In the genomic region with DNA sequence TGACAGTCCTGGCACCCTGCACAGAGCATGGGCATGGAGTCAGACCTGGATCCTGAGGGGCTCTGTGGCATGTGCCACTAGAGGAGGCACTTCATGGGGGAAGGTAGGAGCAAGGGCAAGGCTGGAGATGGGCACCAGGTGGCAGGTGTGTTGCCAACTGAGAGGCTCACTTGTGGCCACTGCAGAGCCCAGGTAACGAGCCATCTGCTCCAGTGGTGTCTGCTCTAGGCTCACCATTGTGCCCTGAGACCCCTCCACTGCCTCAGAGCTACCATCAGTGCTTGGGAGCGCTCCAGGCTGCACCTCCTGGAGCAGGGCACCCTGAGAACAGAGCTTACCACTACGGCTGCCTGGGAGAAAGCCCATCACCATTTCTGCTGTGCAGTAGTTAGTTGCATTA, we compare ENCODE assay signal across 8 cellular contexts. TPM values are rescaled to one million over a fixed set of nuclear protein-coding genes. Genes with fewer than 3 reads are reported as not detected.
A peak's percentile ranks its signal among the peaks of the same experiment; 100 is the strongest.
DNase-seq lines count a peak whose midpoint lies in the region; ATAC-seq and TF ChIP-seq lines count a peak whose summit lies in the region.

No MANE protein-coding gene starts in this region.

- H3K9me3 Mint-ChIP-seq in immature natural killer cell: no peaks in the 10 kb centered on the region

- H3K4me1 Mint-ChIP-seq in immature natural killer cell: peaks cover 14 to 25% of the 10 kb centered on the region in 2 donors

- no peak for TF ChIP-seq EP300 in transverse colon (IDR thresholded peaks at IDR 0.05; ENCODE audit: low read depth)

- peaks cover 5 to 19% (median 13%) of the 10 kb centered on the region in 3 donors for H3K36me3 Mint-ChIP-seq in immature natural killer cell

- H3K27me3 ChIP-seq in cardiac muscle cell (no peaks in the 10 kb centered on the region), WERI-Rb-1 (ENCODE audit: insufficient read depth, low read depth, severe bottlenecking) (no peaks in the 10 kb centered on the region), transverse colon (no peaks in the 10 kb centered on the region), adrenal gland (no peaks in the 10 kb centered on the region)

- no peaks in the 10 kb centered on the region for H3K9me3 ChIP-seq in cardiac muscle cell (ENCODE audit: low read depth)
- H3K9me3 ChIP-seq in WERI-Rb-1 (ENCODE audit: severe bottlenecking): no peaks in the 10 kb centered on the region
- no peaks in the 10 kb centered on the region for H3K9me3 ChIP-seq in transverse colon
- H3K9me3 ChIP-seq in adrenal gland (replicated peaks in 1 of 3): no peaks in the 10 kb centered on the region

- no peak for ATAC-seq in Right ventricle myocardium superior (ENCODE audit: poor library complexity)
- ATAC-seq in GM21515 (IDR thresholded peaks at IDR 0.05; ENCODE audit: unreplicated experiment): no peak
- no peak for ATAC-seq in HG02938 (IDR thresholded peaks at IDR 0.05; ENCODE audit: unreplicated experiment)

- H3K4me3 Mint-ChIP-seq in immature natural killer cell: peak overlapping the region in 4 of 5 donors; percentile 7 to 78 (median 66)

- H3K27me3 Mint-ChIP-seq in immature natural killer cell (ENCODE audit: low read depth in 3 of 3): peaks cover 0 to 6% (median 0%) of the 10 kb centered on the region in 3 donors

- peaks cover 21% of the 10 kb centered on the region for H3K36me3 ChIP-seq in cardiac muscle cell
- H3K36me3 ChIP-seq in WERI-Rb-1: peaks cover 29% of the 10 kb centered on the region
- H3K36me3 ChIP-seq in transverse colon: peaks cover 0 to 1% (median 0%) of the 10 kb centered on the region in 4 donors
- peaks cover 0 to 12% of the 10 kb centered on the region in 2 donors for H3K36me3 ChIP-seq in adrenal gland (replicated peaks in 1 of 2)

- H3K4me3 ChIP-seq in cardiac muscle cell: no peak overlapping the region
- peak overlapping the region; percentile 85; the same call in 1 of the 2 replicates for H3K4me3 ChIP-seq in WERI-Rb-1 (ENCODE audit: low read depth, low read length)
- H3K4me3 ChIP-seq in transverse colon: peak overlapping the region in 1 of 4 donors; percentile 91
- H3K4me3 ChIP-seq in adrenal gland: no peak overlapping the region

- no peak for DNase-seq in cardiac muscle cell (ENCODE audit: low read depth in 1 of 2, low spot score in 1 of 2)
- no peak for DNase-seq in Right ventricle myocardium superior
- DNase-seq in WERI-Rb-1: no peak
- no peak for DNase-seq in immature natural killer cell
- DNase-seq in transverse colon: no peak
- no peak for DNase-seq in adrenal gland

- H3K27ac ChIP-seq in cardiac muscle cell (peak overlapping the region; percentile 91), WERI-Rb-1 (no peak overlapping the region), transverse colon (peak overlapping the region; percentile 92 to 98 (median 94)), adrenal gland (peak overlapping the region in 2 of 5 donors; percentile 81 to 97)

- no peak for TF ChIP-seq POLR2A in transverse colon (IDR thresholded peaks at IDR 0.05)
- no peak for TF ChIP-seq POLR2A in adrenal gland (IDR thresholded peaks at IDR 0.05)

- 72% methylated on average over 3 of the region's 3 CpGs; no CpG with 5 or more reads in 1 of the 2 donors for WGBS in transverse colon (ENCODE audit: low coverage in 1 of 2), 2 donors
- 70 to 79% (median 73%) methylated on average over 2 to 3 of the region's 3 CpGs; no CpG with 5 or more reads in 1 of the 4 donors for WGBS in adrenal gland, 4 donors

- H3K4me1 ChIP-seq in cardiac muscle cell (ENCODE audit: low read depth): peaks cover 11% of the 10 kb centered on the region
- H3K4me1 ChIP-seq in transverse colon: peaks cover 11 to 30% (median 18%) of the 10 kb centered on the region in 4 donors
- peaks cover 21 to 34% of the 10 kb centered on the region in 2 donors for H3K4me1 ChIP-seq in adrenal gland (replicated peaks in 1 of 2)

- peak overlapping the region in 2 of 6 donors; percentile 29 to 48 for H3K27ac Mint-ChIP-seq in immature natural killer cell

- intact Hi-C loops in Right ventricle myocardium superior (cut with DNase I) (no loop called here), transverse colon (cut with DNase I; ENCODE audit: low total_unique reads) (no loop called here), adrenal gland (cut with DNase I) (loop anchor here in 1 of 2 donors (5.0 kb wide), 1 partner anchor 158 kb away; no protein-coding TSS in a partner anchor)

- in situ Hi-C loops in transverse colon (cut with MboI; ENCODE audit: low pct_ligation_motif_present in 1 of 4, low pct_unique_long_range_greater_than_20kb in 1 of 4, low sequenced_read_pairs in 3 of 4): no loop called here

- TF ChIP-seq CTCF in cardiac muscle cell (IDR thresholded peaks at IDR 0.05; ENCODE audit: low read depth, low read length): no peak
- TF ChIP-seq CTCF in WERI-Rb-1 (IDR thresholded peaks at IDR 0.05; ENCODE audit: low read depth, low read length): no peak
- TF ChIP-seq CTCF in transverse colon (IDR thresholded peaks at IDR 0.05): no peak
- no peak for TF ChIP-seq CTCF in adrenal gland (IDR thresholded peaks at IDR 0.05)

RNA-seq across cellular contexts. Expression of a gene that starts 1.3 kb away (rescaled TPM):
- total RNA-seq in cardiac muscle cell (30.3 and 35.8 TPM in 2 replicates), Right ventricle myocardium superior (39.2 TPM), transverse colon (10 to 100 TPM; 14.7 to 56.5 (median 17.1) TPM), adrenal gland (10 to 100 TPM; 20.0 to 65.6 (median 36.1) TPM)
- polyA plus RNA-seq in cardiac muscle cell (43.8 and 53.4 TPM in 2 replicates), immature natural killer cell (1 to 10 TPM in 1 of 3 donors, under 1 TPM in 2; 0.54 to 3.7 (median 0.79) TPM), adrenal gland (100 to 1,000 TPM in 1 of 3 donors, 10 to 100 TPM in 2; 15.5 to 109 (median 59.3) TPM)

RNA-seq across cellular contexts. Expression of a gene that starts 13.3 kb away (rescaled TPM):
- total RNA-seq in cardiac muscle cell: 55.7 and 71.9 TPM in 2 replicates
- 76.5 and 77.7 TPM in 2 replicates for polyA plus RNA-seq in cardiac muscle cell
- 21.9 TPM for total RNA-seq in Right ventricle myocardium superior
- polyA plus RNA-seq in immature natural killer cell: 10 to 100 TPM; 22.7 to 33.7 (median 27.6) TPM
- 10 to 100 TPM; 38.6 to 77.4 (median 46.5) TPM for total RNA-seq in transverse colon
- 10 to 100 TPM; 43.5 to 90.3 (median 66.8) TPM for total RNA-seq in adrenal gland
- polyA plus RNA-seq in adrenal gland: 100 to 1,000 TPM in 2 of 3 donors, 10 to 100 TPM in 1; 22.4 to 283 (median 168) TPM

RNA-seq across cellular contexts. Expression of a gene that starts 14.4 kb away (rescaled TPM):
- total RNA-seq in cardiac muscle cell: 252 and 373 TPM in 2 replicates
- polyA plus RNA-seq in cardiac muscle cell: 222 and 271 TPM in 2 replicates
- 32.7 TPM for total RNA-seq in Right ventricle myocardium superior
- 100 to 1,000 TPM in 1 of 3 donors, 10 to 100 TPM in 2; 90.4 to 111 (median 92.4) TPM for polyA plus RNA-seq in immature natural killer cell
- total RNA-seq in transverse colon: 100 to 1,000 TPM in 3 of 4 donors, 10 to 100 TPM in 1; 45.6 to 128 (median 106) TPM
- 100 to 1,000 TPM in 5 of 8 donors, 10 to 100 TPM in 3; 71.4 to 346 (median 130) TPM for total RNA-seq in adrenal gland
- 100 to 1,000 TPM in 1 of 3 donors, 10 to 100 TPM in 2; 63.3 to 128 (median 70.1) TPM for polyA plus RNA-seq in adrenal gland

RNA-seq across cellular contexts. Expression of a gene that starts 20.5 kb away (rescaled TPM):
- not detected in 2 replicates for total RNA-seq in cardiac muscle cell
- not detected in 2 replicates for polyA plus RNA-seq in cardiac muscle cell
- total RNA-seq in Right ventricle myocardium superior: 0.30 TPM
- polyA plus RNA-seq in immature natural killer cell: under 1 TPM in 1 of 3 donors, not detected in 2; 0.66 TPM
- under 1 TPM in 1 of 4 donors, not detected in 3; 0.41 TPM for total RNA-seq in transverse colon
- 1 to 10 TPM in 2 of 8 donors, under 1 TPM in 5, not detected in 1; 0.30 to 1.6 (median 0.54) TPM for total RNA-seq in adrenal gland
- polyA plus RNA-seq in adrenal gland: 10 to 100 TPM in 1 of 3 donors, 1 to 10 TPM in 1, not detected in 1; 2.9 to 19.0 TPM

RNA-seq across cellular contexts. Expression of a gene that starts 50.3 kb away (rescaled TPM):
- total RNA-seq in cardiac muscle cell (23.8 and 34.2 TPM in 2 replicates), Right ventricle myocardium superior (15.4 TPM), transverse colon (100 to 1,000 TPM in 1 of 4 donors, 10 to 100 TPM in 3; 34.3 to 182 (median 64.7) TPM), adrenal gland (10 to 100 TPM in 7 of 8 donors, 1 to 10 TPM in 1; 7.2 to 32.2 (median 20.0) TPM)
- polyA plus RNA-seq in cardiac muscle cell (8.1 and 15.1 TPM in 2 replicates), immature natural killer cell (1 to 10 TPM in 2 of 3 donors, under 1 TPM in 1; 0.83 to 5.4 (median 1.4) TPM), adrenal gland (10 to 100 TPM; 16.3 to 31.0 (median 25.9) TPM)
